8 cellular contexts compared by ENCODE assay signal in genomic region chr21:36976882-36977651, GRCh38. TPM values are rescaled to one million over a fixed set of nuclear protein-coding genes. Genes with fewer than 3 reads are reported as not detected.
DNase-seq lines count a peak whose midpoint lies in the region; ATAC-seq and TF ChIP-seq lines count a peak whose summit lies in the region.

No MANE protein-coding gene starts in this region.

- peaks cover 2 to 8% of the 10 kb centered on the region in 2 donors for H3K27me3 Mint-ChIP-seq in CD4-positive, alpha-beta memory T cell
- H3K27me3 Mint-ChIP-seq in progenitor cell of endocrine pancreas, result no peaks in the 10 kb centered on the region

- no peaks in the 10 kb centered on the region for H3K27me3 ChIP-seq in CD4-positive, alpha-beta memory T cell (ENCODE audit: insufficient read depth, low read length)
- H3K27me3 ChIP-seq in foreskin keratinocyte, result no peaks in the 10 kb centered on the region

- peak overlapping the region in 3 of 8 donors; percentile 12 to 46 (median 43) for H3K4me3 Mint-ChIP-seq in CD4-positive, alpha-beta memory T cell
- H3K4me3 Mint-ChIP-seq in progenitor cell of endocrine pancreas (ENCODE audit: low read depth), result no peak overlapping the region

- CTCF ChIA-PET in CD4-positive, alpha-beta memory T cell (lab: Charles Lee; ENCODE audit: partially characterized antibody), result interaction anchor here (0.7 to 6.1 kb wide), 12 partner anchors 10 to 224 kb away, joined by 3 to 60 read pairs (median 8); partner anchors contain the start of genes HLCS and RIPPLY3

- no peaks in the 10 kb centered on the region for H3K4me1 ChIP-seq in CD4-positive, alpha-beta memory T cell (ENCODE audit: insufficient read depth, low read length)
- no peaks in the 10 kb centered on the region for H3K4me1 ChIP-seq in foreskin keratinocyte

- intact Hi-C loops in CD4-positive, alpha-beta memory T cell (cut with micrococcal nuclease), result loop anchor here (1.0 kb wide), 2 partner anchors 13 to 33 kb away; no protein-coding TSS in a partner anchor

- DNase-seq in CD4-positive, alpha-beta memory T cell, result peak in 4 of 5 donors; percentile 31 to 69 (median 54)
- DNase-seq in NCI-H460 (ENCODE audit: extremely low read depth, low read depth) (peak; percentile 76), foreskin keratinocyte (peak in 1 of 2 donors; percentile 49), progenitor cell of endocrine pancreas (ENCODE audit: low spot score, unreplicated experiment) (no peak), NCI-H2029 (lab: John Stamatoyannopoulos, UW) (no peak)
- peak; percentile 72 for DNase-seq in activated CD8-positive, alpha-beta memory T cell treated with anti-CD3 and anti-CD28 coated beads for 24 hours

- TF ChIP-seq CTCF in foreskin keratinocyte (conservative IDR thresholded peaks at IDR 0.05) (peak; percentile 76), progenitor cell of endocrine pancreas (IDR thresholded peaks at IDR 0.05; ENCODE audit: unreplicated experiment) (peak; percentile 65)

- H3K36me3 Mint-ChIP-seq in CD4-positive, alpha-beta memory T cell, result no peaks in the 10 kb centered on the region
- peaks cover 2% of the 10 kb centered on the region for H3K36me3 Mint-ChIP-seq in progenitor cell of endocrine pancreas (ENCODE audit: insufficient read depth)

- H3K4me1 Mint-ChIP-seq in CD4-positive, alpha-beta memory T cell, result peaks cover 5 to 22% (median 15%) of the 10 kb centered on the region in 4 donors
- H3K4me1 Mint-ChIP-seq in progenitor cell of endocrine pancreas (ENCODE audit: low read depth), result peaks cover 20% of the 10 kb centered on the region

- no peak overlapping the region for H3K4me3 ChIP-seq in CD4-positive, alpha-beta memory T cell (ENCODE audit: low read length in 2 of 2)

- no peaks in the 10 kb centered on the region for H3K9me3 ChIP-seq in CD4-positive, alpha-beta memory T cell (ENCODE audit: control insufficient read depth in 1 of 2, low read length in 2 of 2)

- ATAC-seq in GM18867 (IDR thresholded peaks at IDR 0.05; ENCODE audit: unreplicated experiment) (peak; percentile 78), HG03280 (IDR thresholded peaks at IDR 0.05; ENCODE audit: unreplicated experiment) (peak; percentile 65), foreskin keratinocyte (peak; percentile 35)

- H3K9me3 Mint-ChIP-seq in CD4-positive, alpha-beta memory T cell, result no peaks in the 10 kb centered on the region
- no peaks in the 10 kb centered on the region for H3K9me3 Mint-ChIP-seq in progenitor cell of endocrine pancreas (ENCODE audit: low read depth)

- H3K36me3 ChIP-seq in CD4-positive, alpha-beta memory T cell (ENCODE audit: insufficient read depth, low read length), result no peaks in the 10 kb centered on the region

- POLR2A ChIA-PET in CD4-positive, alpha-beta memory T cell (lab: Charles Lee; ENCODE audit: partially characterized antibody), result interaction anchor here (0.7 to 2.1 kb wide), 5 partner anchors 10 to 33 kb away, joined by 3 to 10 read pairs (median 4); no protein-coding TSS in a partner anchor

- peak overlapping the region in 6 of 7 donors; percentile 24 to 81 (median 74) for H3K27ac Mint-ChIP-seq in CD4-positive, alpha-beta memory T cell
- no peak overlapping the region for H3K27ac Mint-ChIP-seq in progenitor cell of endocrine pancreas

- H3K27ac ChIP-seq in CD4-positive, alpha-beta memory T cell (ENCODE audit: low read depth, low read length), result no peak overlapping the region
- H3K27ac ChIP-seq in foreskin keratinocyte, result no peak overlapping the region

RNA-seq across cellular contexts. Expression of gene HLCS, which starts 10.6 kb away (rescaled TPM):
- total RNA-seq in CD4-positive, alpha-beta memory T cell, result 10 to 100 TPM; 13.9 to 14.7 TPM
- polyA plus RNA-seq in CD4-positive, alpha-beta memory T cell, result 1 to 10 TPM; 8.3 to 8.6 TPM
- 25.8 and 29.2 TPM in 2 replicates for total RNA-seq in NCI-H460 (2014; rRNA removed; shearing (Covaris generic))
- 11.2 and 14.1 TPM in 2 replicates for polyA plus RNA-seq in NCI-H460 (2014; cell fraction: nucleus; rRNA removed)
- total RNA-seq in foreskin keratinocyte (15.2 and 16.3 TPM in 2 replicates), progenitor cell of endocrine pancreas (32.3 and 34.3 TPM in 2 replicates)
- 3.3 and 3.9 TPM in 2 replicates for polyA plus RNA-seq in foreskin keratinocyte

RNA-seq across cellular contexts. Expression of gene RIPPLY3, which starts 29.4 kb away (rescaled TPM):
- total RNA-seq in CD4-positive, alpha-beta memory T cell, result not detected
- polyA plus RNA-seq in CD4-positive, alpha-beta memory T cell, result not detected
- total RNA-seq in NCI-H460 (2014; rRNA removed; shearing (Covaris generic)), result 0.20 TPM in 2 replicates
- polyA plus RNA-seq in NCI-H460 (2014; cell fraction: nucleus; rRNA removed), result 0.08 and 0.53 TPM in 2 replicates
- total RNA-seq in foreskin keratinocyte (0.78 and 0.88 TPM in 2 replicates), progenitor cell of endocrine pancreas (17.9 and 18.9 TPM in 2 replicates)
- polyA plus RNA-seq in foreskin keratinocyte, result 0.53 and 0.56 TPM in 2 replicates

Comparison
In these comparisons a context has a peak if more than half of its experiments do, and no peak if none do; other contexts are left out.
1. DNase-seq: peak in CD4-positive, alpha-beta memory T cell (4 of 5), NCI-H460 (single experiment) and activated CD8-positive, alpha-beta memory T cell treated with anti-CD3 and anti-CD28 coated beads for 24 hours (single experiment); none in progenitor cell of endocrine pancreas (single experiment) and NCI-H2029 (single experiment).
2. RNA of gene RIPPLY3, which starts 29.4 kb away (total RNA-seq): 17.9 to 18.9 TPM in progenitor cell of endocrine pancreas; 0.78 to 0.88 TPM in foreskin keratinocyte, 0.20 TPM in NCI-H460 and not detected in CD4-positive, alpha-beta memory T cell; every median in the first group is over 10 times any median in the second.
3. Peak in every context shown above with its lines, with median percentiles within 50 percentile points of each other: ATAC-seq.